Comparison of ENCODE assay signal across 14 cellular contexts in genomic region chr15:50108446-50108845, GRCh38. TPM values are rescaled to one million over a fixed set of nuclear protein-coding genes. Genes with fewer than 3 reads are reported as not detected.
A peak's percentile ranks its signal among the peaks of the same experiment; 100 is the strongest.
DNase-seq lines count a peak whose midpoint lies in the region; ATAC-seq and TF ChIP-seq lines count a peak whose summit lies in the region.
"Had no signal": no experiment of that assay in that cellular context is flagged by ENCODE, and none has a peak within 500 bp of the region (broad histone marks: within the 10 kb centered on the region; RNA-seq: fewer than 3 reads in every experiment).

No MANE protein-coding gene starts in this region.

- H3K4me3 Mint-ChIP-seq in activated CD8-positive, alpha-beta T cell treated with anti-CD3 and anti-CD28 coated beads, Interleukin-2, amount 10 ng/mL, durations not matched to agents 7 days and 5 days = peak overlapping the region; percentile 73
- H3K4me3 Mint-ChIP-seq in memory B cell = no peak overlapping the region

- in situ Hi-C loops in ACHN (cut with HindIII; ENCODE audit: low pct_ligation_motif_present, low pct_unique_long_range_greater_than_20kb, low sequenced_read_pairs) = no loop called here

- peaks cover 38% of the 10 kb centered on the region for H3K4me1 ChIP-seq in BLaER1
- H3K4me1 ChIP-seq in vagina = no peaks in the 10 kb centered on the region

- no peaks in the 10 kb centered on the region for H4K20me1 ChIP-seq in BLaER1

- H3K4me2 ChIP-seq in BLaER1 = peak overlapping the region; percentile 79

- no peak overlapping the region for H3K9ac ChIP-seq in BLaER1

- no peak for TF ChIP-seq CTCF in vagina (IDR thresholded peaks at IDR 0.05)

- H3K36me3 Mint-ChIP-seq in activated CD8-positive, alpha-beta T cell treated with anti-CD3 and anti-CD28 coated beads, Interleukin-2, amount 10 ng/mL, durations not matched to agents 7 days and 5 days (ENCODE audit: low read depth) = peaks cover 50% of the 10 kb centered on the region
- H3K36me3 Mint-ChIP-seq in memory B cell = no peaks in the 10 kb centered on the region

- no peak for TF ChIP-seq POLR2A in vagina (IDR thresholded peaks at IDR 0.05)

- no peaks in the 10 kb centered on the region for H3K9me3 ChIP-seq in BLaER1
- no peaks in the 10 kb centered on the region for H3K9me3 ChIP-seq in vagina

- H3K36me3 ChIP-seq in BLaER1 (no peaks in the 10 kb centered on the region), vagina (no peaks in the 10 kb centered on the region)

- ATAC-seq in activated CD8-positive, alpha-beta T cell treated with anti-CD3 and anti-CD28 coated beads, Interleukin-2, amount 10 ng/mL, durations not matched to agents 7 days and 5 days = peak; percentile 2
- ATAC-seq in memory B cell (ENCODE audit: low read depth) = no peak

- no peaks in the 10 kb centered on the region for H3K27me3 ChIP-seq in BLaER1
- H3K27me3 ChIP-seq in vagina = no peaks in the 10 kb centered on the region

- DNase-seq in AML-193 (lab: John Stamatoyannopoulos, UW) (peak; percentile 42 to 49), memory B cell (ENCODE audit: low spot score in 2 of 2) (no peak), vagina (ENCODE audit: extremely low spot score in 2 of 2) (no peak), ACHN (no peak)
- no peak for DNase-seq in activated CD8-positive, alpha-beta T cell treated with anti-CD3 and anti-CD28 coated beads, Interleukin-2, amount 10 ng/mL, durations not matched to agents 7 days and 5 days
- DNase-seq in stimulated activated CD8-positive, alpha-beta memory T cell treated with anti-CD3 and anti-CD28 coated beads, Interleukin-4, amount 100 ng/mL, for 48 hours = no peak
- DNase-seq: activated CD4-positive, alpha-beta T cell treated with anti-CD3 and anti-CD28 coated beads for 1 hour; activated gamma-delta T cell treated with Interleukin-2 at 50 U/mL for 16 hours; effector memory CD4-positive, alpha-beta T cell; H7; mesendoderm; NCI-H1436; NCI-H510A had no signal

- intact Hi-C loops in vagina (cut with DNase I) = no loop called here

- POLR2A ChIA-PET in activated CD8-positive, alpha-beta T cell treated with anti-CD3 and anti-CD28 coated beads, Interleukin-2, amount 10 ng/mL, durations not matched to agents 7 days and 5 days (lab: Charles Lee) = interaction anchor here (0.6 to 3.7 kb wide), 3 partner anchors 11 to 245 kb away, joined by 3 to 23 read pairs (median 5); partner anchors contain the start of gene ATP8B4

- H3K27ac Mint-ChIP-seq in activated CD8-positive, alpha-beta T cell treated with anti-CD3 and anti-CD28 coated beads, Interleukin-2, amount 10 ng/mL, durations not matched to agents 7 days and 5 days = peak overlapping the region; percentile 91
- H3K27ac Mint-ChIP-seq in memory B cell = peak overlapping the region; percentile 43

- peaks cover 14% of the 10 kb centered on the region for H3K9me3 Mint-ChIP-seq in activated CD8-positive, alpha-beta T cell treated with anti-CD3 and anti-CD28 coated beads, Interleukin-2, amount 10 ng/mL, durations not matched to agents 7 days and 5 days (ENCODE audit: insufficient read depth)
- H3K9me3 Mint-ChIP-seq in memory B cell = no peaks in the 10 kb centered on the region

- H3K27me3 Mint-ChIP-seq in activated CD8-positive, alpha-beta T cell treated with anti-CD3 and anti-CD28 coated beads, Interleukin-2, amount 10 ng/mL, durations not matched to agents 7 days and 5 days (ENCODE audit: low read depth) = no peaks in the 10 kb centered on the region
- H3K27me3 Mint-ChIP-seq in memory B cell = peaks cover 4% of the 10 kb centered on the region

- H3K4me3 ChIP-seq in BLaER1 (no peak overlapping the region), vagina (no peak overlapping the region)

- CTCF ChIA-PET in activated CD8-positive, alpha-beta T cell treated with anti-CD3 and anti-CD28 coated beads, Interleukin-2, amount 10 ng/mL, durations not matched to agents 7 days and 5 days (lab: Charles Lee) = interaction anchor here (1.0 to 4.2 kb wide), 3 partner anchors 11 to 872 kb away, joined by 3 to 19 read pairs (median 4); partner anchors contain the start of gene ATP8B4

- H3K27ac ChIP-seq in BLaER1 (no peak overlapping the region), vagina (no peak overlapping the region)

- peaks cover 93% of the 10 kb centered on the region for H3K4me1 Mint-ChIP-seq in activated CD8-positive, alpha-beta T cell treated with anti-CD3 and anti-CD28 coated beads, Interleukin-2, amount 10 ng/mL, durations not matched to agents 7 days and 5 days (ENCODE audit: low read depth)
- H3K4me1 Mint-ChIP-seq in memory B cell = peaks cover 23% of the 10 kb centered on the region

RNA-seq across cellular contexts. Expression of gene ATP8B4, which starts 10.6 kb away (rescaled TPM):
- total RNA-seq in activated CD8-positive, alpha-beta T cell treated with anti-CD3 and anti-CD28 coated beads, Interleukin-2, amount 10 ng/mL, durations not matched to agents 7 days and 5 days = 10 to 100 TPM; 35.9 to 39.2 TPM
- total RNA-seq in vagina = 9.8 TPM
- total RNA-seq: H7 had no signal

Comparison
In these comparisons a context has a peak if more than half of its experiments do, and no peak if none do; other contexts are left out.
1. DNase-seq: peak in AML-193 (2 of 2); none in activated CD8-positive, alpha-beta T cell treated with anti-CD3 and anti-CD28 coated beads, Interleukin-2, amount 10 ng/mL, durations not matched to agents 7 days and 5 days (single experiment), memory B cell (0 of 2), vagina (0 of 2), stimulated activated CD8-positive, alpha-beta memory T cell treated with anti-CD3 and anti-CD28 coated beads, Interleukin-4, amount 100 ng/mL, for 48 hours (single experiment) and ACHN (single experiment).